ENCODE assay signal across 8 cellular contexts in genomic region chr6:142926494-142927273, GRCh38. TPM values are rescaled to one million over a fixed set of nuclear protein-coding genes. Genes with fewer than 3 reads are reported as not detected.
A peak's percentile ranks its signal among the peaks of the same experiment; 100 is the strongest.
DNase-seq lines count a peak whose midpoint lies in the region; ATAC-seq, FAIRE-seq and TF ChIP-seq lines count a peak whose summit lies in the region.

No MANE protein-coding gene starts in this region.

- SMC1A ChIA-PET in GM12878 (lab: Charles Lee; ENCODE audit: uncharacterized antibody, unreplicated experiment) = interaction anchor here (0.7 to 7.2 kb wide), 12 partner anchors 9 to 107 kb away, joined by 3 to 71 read pairs (median 8); no protein-coding TSS in a partner anchor

- H3K4me3 ChIP-seq in GM12878 = peak overlapping the region; percentile 88

- H3K4me1 ChIP-seq in GM12878 (ENCODE audit: control insufficient read depth, insufficient read depth, low read length) = peaks cover 8% of the 10 kb centered on the region

- TF ChIP-seq POLR2A in GM12878 (IDR thresholded peaks at IDR 0.05; ENCODE audit: low read depth, low read length) = peak; percentile 86

- ATAC-seq in GM19455 (IDR thresholded peaks at IDR 0.05; ENCODE audit: unreplicated experiment) = peak; percentile 94
- ATAC-seq in HG03521 (IDR thresholded peaks at IDR 0.05; ENCODE audit: unreplicated experiment) = peak; percentile 91
- peak; percentile 80 for ATAC-seq in GM12878

- TF ChIP-seq EP300 in GM12878 (IDR thresholded peaks at IDR 0.05; ENCODE audit: borderline replicate concordance in 1 of 2, control insufficient read depth in 1 of 2, low read depth in 2 of 2, low read length in 2 of 2) = peak; percentile 64 to 66; a peak in 2 of 4 replicates

- in situ Hi-C loops in GM12878 (cut with MboI) = no loop called here

- peak overlapping the region; percentile 65 for H2AFZ ChIP-seq in GM12878 (ENCODE audit: control insufficient read depth, low read depth, low read length)

- peaks cover 64% of the 10 kb centered on the region for H3K79me2 ChIP-seq in GM12878 (ENCODE audit: control insufficient read depth, insufficient read depth, low read length)

- under 1% methylated on average over 65 of the region's 76 CpGs for WGBS in GM12878 (ENCODE audit: insufficient coverage, insufficient replicate concordance, low lambda C conversion rate, missing lambda C conversion rate)

- intact Hi-C loops in GM12878 (cut with micrococcal nuclease; ENCODE audit: unreplicated experiment) = loop anchor here (1.0 to 2.0 kb wide), 2 partner anchors 13 to 16 kb away; no protein-coding TSS in a partner anchor

- no peaks in the 10 kb centered on the region for H3K9me3 ChIP-seq in GM12878 (replicated peaks; ENCODE audit: control insufficient read depth, insufficient read depth, low read length)

- POLR2A ChIA-PET in GM12878 (lab: Charles Lee) = interaction anchor here (0.8 to 4.2 kb wide), 10 partner anchors 9 to 123 kb away, joined by 3 to 27 read pairs (median 4); no protein-coding TSS in a partner anchor

- TF ChIP-seq CTCF in GM12878 (IDR thresholded peaks at IDR 0.05 in 2 of 3, conservative IDR thresholded peaks at IDR 0.05 in 1 of 3; ENCODE audit: control insufficient read depth in 2 of 3, extremely low read depth in 1 of 3, insufficient read depth in 1 of 3, low read depth in 3 of 3, low read length in 3 of 3) = no peak

- peak overlapping the region; percentile 97 for H3K9ac ChIP-seq in GM12878 (ENCODE audit: control insufficient read depth, insufficient read depth, low read length)

- DNase-seq in D341Med (ENCODE audit: low spot score) (peak; percentile 60), T-helper 22 cell (ENCODE audit: low read depth) (peak; percentile 66), GM12878 (ENCODE audit: low read depth, low spot score) (no peak), hippocampal formation (lab: John Stamatoyannopoulos, UW) (peak; percentile 80 to 85), renal cortical epithelial cell (ENCODE audit: low read depth) (peak; percentile 66), RPMI8226 (no peak)

- CTCF ChIA-PET in GM12878 (lab: Yijun Ruan, JAX) = interaction anchor here (1.3 to 1.4 kb wide), 3 partner anchors 8 to 20 kb away, joined by 3 to 4 read pairs (median 4); no protein-coding TSS in a partner anchor

- peak overlapping the region; percentile 70 for H3K4me2 ChIP-seq in GM12878 (ENCODE audit: control insufficient read depth, insufficient read depth)

- H3K36me3 ChIP-seq in GM12878 (ENCODE audit: control insufficient read depth in 2 of 2, insufficient read depth in 2 of 2, low read length in 1 of 2) = no peaks in the 10 kb centered on the region; a peak in 1 of 4 replicates

- H4K20me1 ChIP-seq in GM12878 (ENCODE audit: control insufficient read depth, insufficient read depth) = no peaks in the 10 kb centered on the region

- no peaks in the 10 kb centered on the region for H3K27me3 ChIP-seq in GM12878 (replicated peaks in 1 of 2; ENCODE audit: control insufficient read depth in 2 of 2, insufficient read depth in 2 of 2, low read length in 1 of 2)

- no peak for TF ChIP-seq RAD21 in GM12878 (IDR thresholded peaks at IDR 0.05; ENCODE audit: insufficient read depth, low read depth, low read length)

- H3K27ac ChIP-seq in GM12878 (ENCODE audit: control insufficient read depth, insufficient read depth) = peak overlapping the region; percentile 97

- RAD21 ChIA-PET in GM12878 (lab: Charles Lee; ENCODE audit: unreplicated experiment) = interaction anchor here (0.7 to 6.3 kb wide), 15 partner anchors 9 to 107 kb away, joined by 3 to 46 read pairs (median 5); no protein-coding TSS in a partner anchor

- no TSS peak for BruUV-seq in GM12878 (replicated peaks; lab: Mats Ljungman, UMichigan)

- peak; percentile 7 for FAIRE-seq in GM12878 (lab: Jason Lieb, UNC)

TF ChIP-seq in GM12878, 131 proteins besides CTCF, POLR2A, EP300 and RAD21 (continues in another document):
- no peak for TF ChIP-seq SUZ12 (IDR thresholded peaks at IDR 0.05; ENCODE audit: unreplicated experiment)
- no peak for TF ChIP-seq ZZZ3 (IDR thresholded peaks at IDR 0.05; ENCODE audit: control insufficient read depth, insufficient read length, low read depth)
- peak; percentile 97 for TF ChIP-seq GATAD2B (conservative IDR thresholded peaks at IDR 0.05; ENCODE audit: low read depth)
- TF ChIP-seq ZBTB33 (IDR thresholded peaks at IDR 0.05) = no peak
- peak; percentile 69; the same call in 1 of the 2 replicates for TF ChIP-seq ZSCAN29 (IDR thresholded peaks at IDR 0.05)
- no peak for TF ChIP-seq SREBF2 (IDR thresholded peaks at IDR 0.05; ENCODE audit: low read length)
- no peak for TF ChIP-seq ZBTB4 (CRISPR knock-in tag; IDR thresholded peaks at IDR 0.05)
- peak; percentile 76; the same call in 1 of the 2 replicates for TF ChIP-seq TBL1XR1 (IDR thresholded peaks at IDR 0.05; ENCODE audit: low read depth, low read length)
- TF ChIP-seq, protein P1, sequence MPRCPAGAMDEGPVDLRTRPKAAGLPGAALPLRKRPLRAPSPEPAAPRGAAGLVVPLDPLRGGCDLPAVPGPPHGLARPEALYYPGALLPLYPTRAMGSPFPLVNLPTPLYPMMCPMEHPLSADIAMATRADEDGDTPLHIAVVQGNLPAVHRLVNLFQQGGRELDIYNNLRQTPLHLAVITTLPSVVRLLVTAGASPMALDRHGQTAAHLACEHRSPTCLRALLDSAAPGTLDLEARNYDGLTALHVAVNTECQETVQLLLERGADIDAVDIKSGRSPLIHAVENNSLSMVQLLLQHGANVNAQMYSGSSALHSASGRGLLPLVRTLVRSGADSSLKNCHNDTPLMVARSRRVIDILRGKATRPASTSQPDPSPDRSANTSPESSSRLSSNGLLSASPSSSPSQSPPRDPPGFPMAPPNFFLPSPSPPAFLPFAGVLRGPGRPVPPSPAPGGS (IDR thresholded peaks at IDR 0.05; ENCODE audit: borderline replicate concordance, insufficient read depth, low read depth, low read length, poor library complexity, severe bottlenecking) = peak; percentile 30

RNA-seq across cellular contexts. Expression of gene HIVEP2, which starts 18.3 kb away (rescaled TPM):
- 139 and 140 TPM in 2 replicates for total RNA-seq in GM12878 (2013; cell fraction: nucleolus; rRNA removed)
- total RNA-seq in GM12878 (2014; rRNA removed) (11.6 and 14.7 TPM in 2 replicates), GM12878 (2014; rRNA removed; fragmentation: Illumina TruSeq; extraction: Trizol) (15.5 and 15.9 TPM in 2 replicates), GM12878 (2021) (15.7 and 18.2 TPM in 2 replicates), renal cortical epithelial cell (17.0 and 26.6 TPM in 2 replicates)
- 5.6 TPM for polyA plus RNA-seq in GM12878 (2011; ENCODE audit: low read depth)
- polyA plus RNA-seq in GM12878 (2011; rRNA removed) (13.2 and 14.4 TPM in 2 replicates), GM12878 (2014; fragmentation: Illumina TruSeq; extraction: Trizol) (13.6 and 16.5 TPM in 2 replicates), GM12878 (2014; fragmentation: Nextera tagmentation; extraction: Ambion mirVana) (1 to 10 TPM; 1.2 to 1.6 TPM), GM12878 (2014; rRNA removed) (8.8 TPM in 2 replicates), GM12878 (2016; fragmentation: Nextera tagmentation; extraction: Ambion mirVana) (1 to 10 TPM; 4.4 to 5.0 TPM)
- 13.0 and 14.7 TPM in 2 replicates for polyA plus RNA-seq in GM12878 (2011; cell fraction: cytosol; rRNA removed)
- polyA plus RNA-seq in GM12878 (2011; cell fraction: nucleus; rRNA removed) = 24.2 and 25.1 TPM in 2 replicates
- polyA plus RNA-seq in GM12878 (2012) = 6.4 and 10.4 TPM in 2 replicates
- polyA minus RNA-seq in GM12878 (2011; rRNA and poly(A)+ RNA removed) = 47.2 and 50.2 TPM in 2 replicates
- 13.0 and 14.1 TPM in 2 replicates for polyA minus RNA-seq in GM12878 (2011; cell fraction: cytosol; rRNA and poly(A)+ RNA removed)
- 22.6 and 29.6 TPM in 2 replicates for polyA minus RNA-seq in GM12878 (2011; cell fraction: nucleus; rRNA and poly(A)+ RNA removed)

Comparison
In these comparisons a context has a peak if more than half of its experiments do, and no peak if none do; other contexts are left out.
1. DNase-seq: peak in D341Med (single experiment), T-helper 22 cell (single experiment), hippocampal formation (2 of 2) and renal cortical epithelial cell (single experiment); none in GM12878 (single experiment) and RPMI8226 (single experiment).
2. Peak in every context shown above with its lines, with median percentiles within 50 percentile points of each other: ATAC-seq.